ENCODE assay signal across 9 cellular contexts in genomic region chr5:14268738-14269137, GRCh38.
DNase-seq lines count a peak whose midpoint lies in the region; ATAC-seq, FAIRE-seq and TF ChIP-seq lines count a peak whose summit lies in the region.
"Had no signal": no experiment of that assay in that cellular context is flagged by ENCODE, and none has a peak within 500 bp of the region (broad histone marks: within the 10 kb centered on the region; RNA-seq: fewer than 3 reads in every experiment).

No MANE protein-coding gene starts in this region.

- DNase-seq in LHCN-M2 (ENCODE audit: low read depth) (peak; percentile 34), K562 (ENCODE audit: extremely low read depth in 1 of 4, low spot score in 3 of 4) (no peak), left ventricle myocardium superior (peak; percentile 46), stomach (no peak), AG20443 (ENCODE audit: low spot score) (no peak)
- DNase-seq: kidney had no signal

- ATAC-seq in K562 (no peak), left ventricle myocardium superior (peak; percentile 63), HG03520 (IDR thresholded peaks at IDR 0.05; ENCODE audit: unreplicated experiment) (no peak), HG02852 (IDR thresholded peaks at IDR 0.05; ENCODE audit: unreplicated experiment) (no peak), GM21576 (IDR thresholded peaks at IDR 0.05; ENCODE audit: unreplicated experiment) (no peak)

- H3K27me3 ChIP-seq in K562 (ENCODE audit: control insufficient read depth in 2 of 2, insufficient read depth in 2 of 2, low read length in 2 of 2): no peaks in the 10 kb centered on the region
- H3K27me3 ChIP-seq in stomach: no peaks in the 10 kb centered on the region

- intact Hi-C loops in K562 (cut with micrococcal nuclease) (no loop called here), left ventricle myocardium superior (cut with micrococcal nuclease) (loop anchor here (10.0 kb wide), 1 partner anchor 64 kb away; no protein-coding TSS in a partner anchor), stomach (cut with DNase I; ENCODE audit: low total_unique reads) (loop anchor here (10.0 kb wide), 1 partner anchor 114 kb away; no protein-coding TSS in a partner anchor)

- 45% methylated on average over 5 of the region's 5 CpGs for WGBS in K562 (ENCODE audit: insufficient coverage, low coverage, missing lambda C conversion rate)
- WGBS in stomach, 5 donors: 57 to 81% (median 70%) methylated on average over 5 of the region's 5 CpGs

- H4K20me1 ChIP-seq in K562 (replicated peaks; ENCODE audit: control insufficient read depth, insufficient read depth, low read length): no peaks in the 10 kb centered on the region

- no peaks in the 10 kb centered on the region for H3K36me3 ChIP-seq in K562 (ENCODE audit: control insufficient read depth, insufficient read depth, low read length)
- H3K36me3 ChIP-seq in stomach: peaks cover 0 to 8% (median 0%) of the 10 kb centered on the region in 4 donors

- no peak for TF ChIP-seq RAD21 in K562 (CRISPR knock-in tag; conservative IDR thresholded peaks at IDR 0.05 in 1 of 2, IDR thresholded peaks at IDR 0.05 in 1 of 2)

- H2AFZ ChIP-seq in K562 (ENCODE audit: low read depth, low read length): peak overlapping the region; percentile 69

- FAIRE-seq in K562 (lab: Jason Lieb, UNC): no peak
- FAIRE-seq: kidney had no signal

- H3K9ac ChIP-seq in K562 (ENCODE audit: insufficient read depth in 1 of 2, low read depth in 2 of 2, low read length in 2 of 2): no peak overlapping the region; a peak in 1 of 4 replicates

- H3K9me1 ChIP-seq in K562 (ENCODE audit: control insufficient read depth, insufficient read depth, low read length): no peaks in the 10 kb centered on the region

- no peak for TF ChIP-seq CTCF in K562 (IDR thresholded peaks at IDR 0.05 in 2 of 3, conservative IDR thresholded peaks at IDR 0.05 in 1 of 3; ENCODE audit: insufficient read depth in 2 of 3, low read depth in 1 of 3, low read length in 3 of 3)
- no peak for TF ChIP-seq CTCF in stomach (IDR thresholded peaks at IDR 0.05)

- H3K4me3 ChIP-seq in K562 (no peak overlapping the region), stomach (no peak overlapping the region)

- no peaks in the 10 kb centered on the region for H3K79me2 ChIP-seq in K562 (ENCODE audit: control insufficient read depth, insufficient read depth, low read length)

- peak overlapping the region; percentile 49 for H3K4me2 ChIP-seq in K562 (ENCODE audit: insufficient read depth, low read length)

- H3K4me1 ChIP-seq in K562 (replicated peaks in 1 of 2; ENCODE audit: control insufficient read depth in 2 of 2, insufficient read depth in 2 of 2, low read length in 2 of 2): peaks cover 20 to 36% of the 10 kb centered on the region in 2 experiments; a peak in 4 of 5 replicates
- H3K4me1 ChIP-seq in stomach: peaks cover 27 to 77% (median 55%) of the 10 kb centered on the region in 4 donors

- in situ Hi-C loops in K562 (cut with MboI): no loop called here

- POLR2A ChIA-PET in K562 (lab: Yijun Ruan, JAX): interaction anchor here (0.6 kb wide), 1 partner anchor 9 kb away, joined by 3 read pairs; no protein-coding TSS in a partner anchor

- H3K27ac ChIP-seq in K562 (ENCODE audit: extremely low read depth, low read depth, low read length) (peak overlapping the region; percentile 65; the same call in 2 of the 3 replicates), stomach (peak overlapping the region in 4 of 5 donors; percentile 52 to 71 (median 70))

- no TSS peak for BruUV-seq in K562 (replicated peaks; lab: Mats Ljungman, UMichigan)

- H3K9me3 ChIP-seq in K562 (replicated peaks; ENCODE audit: control insufficient read depth, insufficient read depth, low read depth, low read length) (no peaks in the 10 kb centered on the region), stomach (no peaks in the 10 kb centered on the region)

- TF ChIP-seq EP300 in K562 (IDR thresholded peaks at IDR 0.05; ENCODE audit: low read length) (no peak), stomach (IDR thresholded peaks at IDR 0.05) (no peak)

- TF ChIP-seq POLR2A in K562 (conservative IDR thresholded peaks at IDR 0.05) (no peak), stomach (IDR thresholded peaks at IDR 0.05) (no peak)

- CTCF ChIA-PET in K562 (lab: Yijun Ruan, JAX; ENCODE audit: low intra/inter-chr PET ratio): no interaction called here

TF ChIP-seq in K562, 482 proteins besides CTCF, POLR2A, EP300 and RAD21 (continues in another document):
- TF ChIP-seq HNRNPLL (IDR thresholded peaks at IDR 0.05; ENCODE audit: low read depth, low read length, poor library complexity, severe bottlenecking): no peak
- TF ChIP-seq, protein P1, sequence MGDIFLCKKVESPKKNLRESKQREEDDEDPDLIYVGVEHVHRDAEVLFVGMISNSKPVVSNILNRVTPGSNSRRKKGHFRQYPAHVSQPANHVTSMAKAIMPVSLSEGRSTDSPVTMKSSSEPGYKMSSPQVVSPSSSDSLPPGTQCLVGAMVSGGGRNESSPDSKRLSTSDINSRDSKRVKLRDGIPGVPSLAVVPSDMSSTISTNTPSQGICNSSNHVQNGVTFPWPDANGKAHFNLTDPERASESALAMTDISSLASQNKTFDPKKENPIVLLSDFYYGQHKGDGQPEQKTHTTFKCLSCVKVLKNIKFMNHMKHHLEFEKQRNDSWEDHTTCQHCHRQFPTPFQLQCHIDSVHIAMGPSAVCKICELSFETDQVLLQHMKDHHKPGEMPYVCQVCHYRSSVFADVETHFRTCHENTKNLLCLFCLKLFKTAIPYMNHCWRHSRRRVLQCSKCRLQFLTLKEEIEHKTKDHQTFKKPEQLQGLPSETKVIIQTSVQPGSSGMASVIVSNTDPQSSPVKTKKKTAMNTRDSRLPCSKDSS (IDR thresholded peaks at IDR 0.05; ENCODE audit: low read depth, partially characterized antibody): no peak
- no peak for TF ChIP-seq PHF8 (IDR thresholded peaks at IDR 0.05; ENCODE audit: borderline replicate concordance, low read length)

Comparison
In these comparisons a context has a peak if more than half of its experiments do, and no peak if none do; other contexts are left out.
1. DNase-seq: peak in LHCN-M2 (single experiment) and left ventricle myocardium superior (single experiment); none in K562 (0 of 4), stomach (single experiment) and AG20443 (single experiment).